ENCODE assay signal across 22 cellular contexts in the genomic region with DNA sequence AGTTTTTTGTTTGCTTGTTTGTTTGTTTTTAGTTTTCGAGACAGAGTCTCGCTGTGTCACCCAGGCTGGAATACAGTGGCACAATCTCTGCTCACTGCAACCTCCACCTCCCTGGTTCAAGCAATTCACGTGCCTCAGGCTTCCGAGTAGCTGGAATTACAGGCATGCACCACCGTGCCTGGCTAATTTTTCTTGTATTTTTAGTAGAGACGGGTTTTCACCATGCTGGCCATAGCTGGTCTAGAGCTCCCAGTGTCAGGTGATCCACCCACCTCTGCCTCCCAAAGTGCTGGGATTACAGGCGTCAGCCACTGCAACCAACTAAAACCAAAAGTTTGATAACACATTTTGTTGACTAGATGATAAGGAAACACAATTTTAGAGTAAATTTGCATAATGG.
A peak's percentile ranks its signal among the peaks of the same experiment; 100 is the strongest.
DNase-seq lines count a peak whose midpoint lies in the region; ATAC-seq lines count a peak whose summit lies in the region.
"Had no signal": no experiment of that assay in that cellular context is flagged by ENCODE, and none has a peak within 500 bp of the region (broad histone marks: within the 10 kb centered on the region; RNA-seq: fewer than 3 reads in every experiment).

No MANE protein-coding gene starts in this region.

- intact Hi-C loops in Right ventricle myocardium superior (cut with DNase I): no loop called here
- intact Hi-C loops in right cardiac atrium (cut with DNase I): no loop called here

- H3K27ac ChIP-seq in right cardiac atrium (ENCODE audit: low read length) (no peak overlapping the region), trophoblast cell (ENCODE audit: low read depth, low read length) (no peak overlapping the region)
- H3K27ac ChIP-seq: 22Rv1, BLaER1 had no signal

- H2BK5ac ChIP-seq in trophoblast cell (ENCODE audit: low read depth, low read length, poor library complexity): no peak overlapping the region

- no peak overlapping the region for H3K4me2 ChIP-seq in trophoblast cell (ENCODE audit: low read length)
- H3K4me2 ChIP-seq: BLaER1 had no signal

- no peak overlapping the region for H4K8ac ChIP-seq in trophoblast cell (ENCODE audit: low read depth, low read length)

- no peak overlapping the region for H4K91ac ChIP-seq in trophoblast cell (ENCODE audit: low read depth, low read length)

- no peak overlapping the region for H2BK12ac ChIP-seq in trophoblast cell (ENCODE audit: low read length)

- no peak overlapping the region for H3K18ac ChIP-seq in trophoblast cell (ENCODE audit: low read length)

- DNase-seq in Right ventricle myocardium superior (no peak), right cardiac atrium (no peak), ELF-1 (ENCODE audit: low read depth, low spot score) (peak; percentile 19), islet precursor cell (peak; percentile 72), trophoblast cell (peak; percentile 66 to 68), hepatic stellate cell (ENCODE audit: low spot score) (no peak)
- DNase-seq: ACHN; BE2C; C1 segment of cervical spinal cord; CD4-positive, alpha-beta memory T cell; CD4-positive, CD25-positive, alpha-beta regulatory T cell; CD8-positive, alpha-beta memory T cell; DMS 273 treated with DMSO at 0.1 percent for 48 hours; DMS153; DMS53; DMS79; DND-41; EL; GF-D8 had no signal

- no peak overlapping the region for H4K12ac ChIP-seq in trophoblast cell (ENCODE audit: low read depth, low read length)

- H3K4ac ChIP-seq in trophoblast cell (ENCODE audit: low read depth, low read length): no peak overlapping the region

- H2AK5ac ChIP-seq in trophoblast cell (ENCODE audit: low read length): no peak overlapping the region

- H2BK120ac ChIP-seq in trophoblast cell (ENCODE audit: insufficient read depth, low read length, poor library complexity): no peak overlapping the region

- H3K36me3 ChIP-seq in trophoblast cell (ENCODE audit: control insufficient read depth in 1 of 2, insufficient read depth in 2 of 2, low read length in 2 of 2): no peaks in the 10 kb centered on the region
- H3K36me3 ChIP-seq: BE2C, BLaER1 had no signal

- no peak overlapping the region for H3K14ac ChIP-seq in trophoblast cell (ENCODE audit: low read length)

- H3K4me1 ChIP-seq in right cardiac atrium (ENCODE audit: control insufficient read depth, insufficient read depth, low read length): no peaks in the 10 kb centered on the region
- H3K4me1 ChIP-seq in trophoblast cell (ENCODE audit: control insufficient read depth in 1 of 2, insufficient read depth in 2 of 2, low read length in 2 of 2): peaks cover 0 to 2% of the 10 kb centered on the region in 2 experiments
- H3K4me1 ChIP-seq: BE2C, BLaER1 had no signal

- no peaks in the 10 kb centered on the region for H3K27me3 ChIP-seq in right cardiac atrium (ENCODE audit: control insufficient read depth, insufficient read depth)
- no peaks in the 10 kb centered on the region for H3K27me3 ChIP-seq in trophoblast cell (ENCODE audit: insufficient read depth, low read length)
- H3K27me3 ChIP-seq: BE2C, BLaER1 had no signal

- H3K79me1 ChIP-seq in trophoblast cell (ENCODE audit: low read length): no peaks in the 10 kb centered on the region

- no peak overlapping the region for H3K9ac ChIP-seq in trophoblast cell (ENCODE audit: low read length)
- H3K9ac ChIP-seq: BLaER1 had no signal

- ATAC-seq in Right ventricle myocardium superior (ENCODE audit: poor library complexity) (peak; percentile 27), right cardiac atrium (no peak), HG02981 (IDR thresholded peaks at IDR 0.05; ENCODE audit: unreplicated experiment) (no peak)

- H3K9me3 ChIP-seq in right cardiac atrium (ENCODE audit: control insufficient read depth, low read length): no peaks in the 10 kb centered on the region
- no peaks in the 10 kb centered on the region for H3K9me3 ChIP-seq in trophoblast cell (ENCODE audit: insufficient read depth, low read depth, low read length)
- H3K9me3 ChIP-seq: BE2C, BLaER1 had no signal

- no peaks in the 10 kb centered on the region for H3K79me2 ChIP-seq in trophoblast cell (ENCODE audit: control insufficient read depth, insufficient read depth, low read length, poor library complexity)

- H3K23ac ChIP-seq in trophoblast cell (ENCODE audit: low read length): no peak overlapping the region

- WGBS in right cardiac atrium: 60% methylated on average over 7 of the region's 7 CpGs
- WGBS in trophoblast cell (ENCODE audit: extremely low coverage, insufficient coverage, insufficient read length): no CpG with 5 or more reads among the region's 7 CpGs

- H2AFZ ChIP-seq in trophoblast cell (ENCODE audit: insufficient read depth, low read length, poor library complexity): no peak overlapping the region

- H3K4me3 ChIP-seq in right cardiac atrium (ENCODE audit: low read length) (no peak overlapping the region), trophoblast cell (ENCODE audit: low read depth, low read length) (no peak overlapping the region)
- H3K4me3 ChIP-seq: BLaER1 had no signal

Comparison
In these comparisons a context has a peak if more than half of its experiments do, and no peak if none do; other contexts are left out.
1. DNase-seq: peak in ELF-1 (single experiment), islet precursor cell (single experiment) and trophoblast cell (2 of 2); none in Right ventricle myocardium superior (single experiment), right cardiac atrium (0 of 3) and hepatic stellate cell (single experiment).